In genomic region chr1:197103295-197103694, GRCh38 we compare ENCODE assay signal across 2 cellular contexts.
TF ChIP-seq lines count a peak whose summit lies in the region.

No MANE protein-coding gene starts in this region.

TF ChIP-seq in K562, 482 proteins besides CTCF, POLR2A, EP300 and RAD21 (continued from another document and continues in another):
- peak; percentile 61 for TF ChIP-seq MGA (IDR thresholded peaks at IDR 0.05)
- peak; percentile 26; the same call in 1 of the 2 replicates for TF ChIP-seq POLR2AphosphoS5 (IDR thresholded peaks at IDR 0.05; ENCODE audit: control insufficient read depth, insufficient read depth, low read depth, low read length)
- no peak for TF ChIP-seq NEUROD1 (IDR thresholded peaks at IDR 0.05; ENCODE audit: borderline replicate concordance, low read depth, low read length, partially characterized antibody)
- 0 out of 2 replicates have a peak, but pooled peaks have one; percentile 18 for TF ChIP-seq SOX6 (IDR thresholded peaks at IDR 0.05)
- no peak for TF ChIP-seq ZNF655 (CRISPR knock-in tag; IDR thresholded peaks at IDR 0.05)

TF ChIP-seq in SK-N-SH treated with all-trans-retinoic acid at 6 μM for 48 hours, 23 proteins besides CTCF, POLR2A, EP300 and RAD21 (continued from another document):
- no peak for TF ChIP-seq CREB5 (CRISPR knock-in tag; IDR thresholded peaks at IDR 0.05; ENCODE audit: low read depth)
